ENCODE assay signal across 14 cellular contexts in genomic region chr5:17238521-17239041, GRCh38. TPM values are rescaled to one million over a fixed set of nuclear protein-coding genes. Genes with fewer than 3 reads are reported as not detected.
A peak's percentile ranks its signal among the peaks of the same experiment; 100 is the strongest.
DNase-seq lines count a peak whose midpoint lies in the region; ATAC-seq, FAIRE-seq and TF ChIP-seq lines count a peak whose summit lies in the region.
"Had no signal": no experiment of that assay in that cellular context is flagged by ENCODE, and none has a peak within 500 bp of the region (broad histone marks: within the 10 kb centered on the region; RNA-seq: fewer than 3 reads in every experiment).

No MANE protein-coding gene starts in this region.

- H3K36me3 ChIP-seq in astrocyte (ENCODE audit: insufficient read depth, low read length) (peaks cover 4% of the 10 kb centered on the region), kidney (ENCODE audit: control insufficient read depth in 1 of 2, insufficient read depth in 2 of 2, low read length in 2 of 2) (no peaks in the 10 kb centered on the region)
- H3K36me3 ChIP-seq: colonic mucosa, prostate gland had no signal

- FAIRE-seq in A549 (lab: Jason Lieb, UNC) (no peak), astrocyte (lab: Jason Lieb, UNC) (no peak), kidney (lab: Jason Lieb, UNC) (no peak)

- no peak for TF ChIP-seq POLR2A in A549 (IDR thresholded peaks at IDR 0.05; ENCODE audit: low read length)

- H2AFZ ChIP-seq in astrocyte (ENCODE audit: low read depth, low read length), result no peak overlapping the region

- H3K27me3 ChIP-seq in astrocyte (ENCODE audit: insufficient read depth, low read length), result no peaks in the 10 kb centered on the region
- H3K27me3 ChIP-seq: colonic mucosa had no signal

- ATAC-seq in A549 (peak; percentile 32 to 45; a peak in 4 of 6 replicates), GM21786 (IDR thresholded peaks at IDR 0.05; ENCODE audit: unreplicated experiment) (no peak), GM21447 (IDR thresholded peaks at IDR 0.05; ENCODE audit: unreplicated experiment) (no peak), HG02884 (IDR thresholded peaks at IDR 0.05; ENCODE audit: unreplicated experiment) (no peak)

- TF ChIP-seq CTCF in A549 (IDR thresholded peaks at IDR 0.05) (no peak), astrocyte (IDR thresholded peaks at IDR 0.05; ENCODE audit: insufficient read depth, low read depth, low read length) (no peak), kidney (IDR thresholded peaks at IDR 0.05; ENCODE audit: borderline replicate concordance, extremely low read depth, insufficient read depth) (no peak)

- no peak for TF ChIP-seq RAD21 in A549 (conservative IDR thresholded peaks at IDR 0.05 in 1 of 2, IDR thresholded peaks at IDR 0.05 in 1 of 2)

- intact Hi-C loops in kidney (cut with DNase I), result no loop called here

- H3K27ac Mint-ChIP-seq in astrocyte (ENCODE audit: unreplicated experiment), result peak overlapping the region; percentile 15
- H3K27ac Mint-ChIP-seq: activated CD4-positive, alpha-beta T cell treated with anti-CD3 and anti-CD28 coated beads, Interleukin-2, amount 10 ng/mL, durations not matched to agents 7 days and 5 days had no signal

- H4K20me1 ChIP-seq in astrocyte (ENCODE audit: insufficient read depth, low read length), result peaks cover 83% of the 10 kb centered on the region

- peak overlapping the region; percentile 44 for H3K9ac ChIP-seq in astrocyte (ENCODE audit: low read length)
- H3K9ac ChIP-seq in kidney (ENCODE audit: low read length in 2 of 2), result no peak overlapping the region

- no peak overlapping the region for H3K4me3 ChIP-seq in A549
- peak overlapping the region; percentile 31 for H3K4me3 ChIP-seq in astrocyte (ENCODE audit: insufficient read depth, low read depth, low read length)
- H3K4me3 ChIP-seq in kidney (ENCODE audit: low read length in 2 of 2), result no peak overlapping the region
- H3K4me3 ChIP-seq: colonic mucosa, prostate gland had no signal

- H3K9me3 ChIP-seq in A549, result no peaks in the 10 kb centered on the region
- no peaks in the 10 kb centered on the region for H3K9me3 ChIP-seq in astrocyte (ENCODE audit: insufficient read depth, low read depth, low read length)
- no peaks in the 10 kb centered on the region for H3K9me3 ChIP-seq in kidney (ENCODE audit: control insufficient read depth in 1 of 2, low read length in 2 of 2)
- H3K9me3 ChIP-seq: colonic mucosa, prostate gland had no signal

- H3K36me3 Mint-ChIP-seq in astrocyte (ENCODE audit: low read depth, unreplicated experiment), result peaks cover 10% of the 10 kb centered on the region

- H3K27ac ChIP-seq in A549 (peak overlapping the region; percentile 27 to 76; a peak in 5 of 6 replicates), astrocyte (ENCODE audit: low read depth, low read length) (peak overlapping the region; percentile 79), kidney (ENCODE audit: low read depth in 2 of 2, low read length in 2 of 2) (no peak overlapping the region)
- H3K27ac ChIP-seq: colonic mucosa, prostate gland had no signal

- H3K9me3 Mint-ChIP-seq in astrocyte (ENCODE audit: unreplicated experiment), result no peaks in the 10 kb centered on the region
- H3K9me3 Mint-ChIP-seq: activated CD4-positive, alpha-beta T cell treated with anti-CD3 and anti-CD28 coated beads, Interleukin-2, amount 10 ng/mL, durations not matched to agents 7 days and 5 days had no signal

- 7% methylated on average over 6 of the region's 6 CpGs for WGBS in A549 (ENCODE audit: missing lambda C conversion rate)

- no peak for TF ChIP-seq EP300 in A549 (IDR thresholded peaks at IDR 0.05)

- H3K4me3 Mint-ChIP-seq in astrocyte (ENCODE audit: unreplicated experiment), result no peak overlapping the region
- H3K4me3 Mint-ChIP-seq: activated CD4-positive, alpha-beta T cell treated with anti-CD3 and anti-CD28 coated beads, Interleukin-2, amount 10 ng/mL, durations not matched to agents 7 days and 5 days had no signal

- H3K4me1 ChIP-seq in A549, result peaks cover 98% of the 10 kb centered on the region
- H3K4me1 ChIP-seq in astrocyte (ENCODE audit: insufficient read depth, low read length), result peaks cover 45% of the 10 kb centered on the region
- H3K4me1 ChIP-seq in kidney (ENCODE audit: control insufficient read depth in 1 of 2, insufficient read depth in 1 of 2, low read depth in 1 of 2, low read length in 2 of 2), result no peaks in the 10 kb centered on the region
- H3K4me1 ChIP-seq: colonic mucosa, prostate gland had no signal

- no peaks in the 10 kb centered on the region for H3K27me3 Mint-ChIP-seq in astrocyte (ENCODE audit: low read depth, unreplicated experiment)
- H3K27me3 Mint-ChIP-seq: activated CD4-positive, alpha-beta T cell treated with anti-CD3 and anti-CD28 coated beads, Interleukin-2, amount 10 ng/mL, durations not matched to agents 7 days and 5 days had no signal

- CTCF ChIA-PET in A549 (lab: Yijun Ruan, JAX), result interaction anchor here (1.2 to 2.1 kb wide), 2 partner anchors 17 to 23 kb away, joined by 3 to 10 read pairs; no protein-coding TSS in a partner anchor

- DNase-seq in A549 (ENCODE audit: low read depth in 1 of 2, low spot score in 1 of 2), result no peak
- DNase-seq in HT1080 (ENCODE audit: low read depth), result peak; percentile 82
- DNase-seq in astrocyte (ENCODE audit: low read depth), result peak; percentile 83
- DNase-seq in iris pigment epithelial cell (ENCODE audit: low read depth), result peak; percentile 83
- DNase-seq in kidney, result no peak
- DNase-seq: activated CD4-positive, alpha-beta T cell treated with anti-CD3 and anti-CD28 coated beads, Interleukin-2, amount 10 ng/mL, durations not matched to agents 7 days and 5 days; activated gamma-delta T cell treated with Interleukin-2 at 50 U/mL for 16 hours; colonic mucosa; DND-41; NCI-H748 treated with DMSO at 0.1 percent for 48 hours had no signal

- H3K4me1 Mint-ChIP-seq in astrocyte (ENCODE audit: low read depth, unreplicated experiment), result peaks cover 56% of the 10 kb centered on the region
- H3K4me1 Mint-ChIP-seq: activated CD4-positive, alpha-beta T cell treated with anti-CD3 and anti-CD28 coated beads, Interleukin-2, amount 10 ng/mL, durations not matched to agents 7 days and 5 days had no signal

- H3K4me2 ChIP-seq in A549 (peak overlapping the region; percentile 52), astrocyte (ENCODE audit: low read length) (peak overlapping the region; percentile 68)

- POLR2A ChIA-PET in A549 (lab: Yijun Ruan, JAX), result interaction anchor here (0.6 to 2.2 kb wide), 5 partner anchors 10 to 21 kb away, joined by 3 to 7 read pairs (median 5); partner anchors contain the start of gene BASP1

- peaks cover 98% of the 10 kb centered on the region for H3K79me2 ChIP-seq in astrocyte (ENCODE audit: insufficient read depth, low read length)

TF ChIP-seq in A549, 52 proteins besides CTCF, POLR2A, EP300 and RAD21 (continues in another document):
- TF ChIP-seq FOSB (CRISPR knock-in tag; IDR thresholded peaks at IDR 0.05), result no peak
- TF ChIP-seq CEBPB (IDR thresholded peaks at IDR 0.05), result peak in 1 of 2 experiments; percentile 57; a peak in 2 of 4 replicates
- no peak for TF ChIP-seq MYC (IDR thresholded peaks at IDR 0.05; ENCODE audit: borderline replicate concordance, low read length)
- no peak for TF ChIP-seq HES2 (IDR thresholded peaks at IDR 0.05)
- TF ChIP-seq ZNF302 (CRISPR knock-in tag; IDR thresholded peaks at IDR 0.05), result no peak
- TF ChIP-seq SMC3 (IDR thresholded peaks at IDR 0.05), result no peak
- TF ChIP-seq HOXB13 (CRISPR knock-in tag; IDR thresholded peaks at IDR 0.05; ENCODE audit: low read depth), result no peak
- peak; percentile 86; the same call in 1 of the 2 replicates for TF ChIP-seq GATA3 (IDR thresholded peaks at IDR 0.05; ENCODE audit: borderline replicate concordance)
- no peak for TF ChIP-seq BHLHE40 (IDR thresholded peaks at IDR 0.05; ENCODE audit: low read depth, low read length)
- no peak for TF ChIP-seq CHD4 (IDR thresholded peaks at IDR 0.05; ENCODE audit: borderline replicate concordance)
- no peak for TF ChIP-seq RFX5 (IDR thresholded peaks at IDR 0.05)
- 0 out of 2 replicates have a peak, but pooled peaks have one; percentile 43 for TF ChIP-seq HOXB5 (CRISPR knock-in tag; IDR thresholded peaks at IDR 0.05)
- TF ChIP-seq, protein P1, sequence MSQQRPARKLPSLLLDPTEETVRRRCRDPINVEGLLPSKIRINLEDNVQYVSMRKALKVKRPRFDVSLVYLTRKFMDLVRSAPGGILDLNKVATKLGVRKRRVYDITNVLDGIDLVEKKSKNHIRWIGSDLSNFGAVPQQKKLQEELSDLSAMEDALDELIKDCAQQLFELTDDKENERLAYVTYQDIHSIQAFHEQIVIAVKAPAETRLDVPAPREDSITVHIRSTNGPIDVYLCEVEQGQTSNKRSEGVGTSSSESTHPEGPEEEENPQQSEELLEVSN (IDR thresholded peaks at IDR 0.05; ENCODE audit: borderline replicate concordance, low read depth), result no peak
- TF ChIP-seq CBX8 (IDR thresholded peaks at IDR 0.05), result no peak
- TF ChIP-seq EHMT2 (IDR thresholded peaks at IDR 0.05; ENCODE audit: low read depth), result no peak
- no peak for TF ChIP-seq ZSCAN20 (CRISPR knock-in tag; IDR thresholded peaks at IDR 0.05)
- TF ChIP-seq TFCP2L1 (CRISPR knock-in tag; IDR thresholded peaks at IDR 0.05), result no peak
- TF ChIP-seq MAFK (IDR thresholded peaks at IDR 0.05; ENCODE audit: partially characterized antibody), result no peak
- TF ChIP-seq RNF2 (IDR thresholded peaks at IDR 0.05; ENCODE audit: borderline replicate concordance, low read depth), result no peak
- TF ChIP-seq JUNB (IDR thresholded peaks at IDR 0.05), result 0 out of 2 replicates have a peak, but pooled peaks have one; percentile 25

RNA-seq across cellular contexts. Expression of gene BASP1, which starts 21.1 kb away (rescaled TPM):
- 369 and 454 TPM in 2 replicates for polyA plus RNA-seq in A549 (2011; rRNA removed)
- 308 and 386 TPM in 2 replicates for polyA plus RNA-seq in A549 (2012; cell fraction: cytosol; rRNA removed)
- polyA plus RNA-seq in A549 (2012; cell fraction: nucleus; rRNA removed), result 121 and 135 TPM in 2 replicates
- polyA plus RNA-seq in A549 (2017; fragmentation: RNase III; extraction: RNeasy Plus Mini Kit Qiagen cat#74134 plus additional on column Dnase treatment), result 381 to 414 TPM (median 391 TPM) in 3 replicates
- 48.8 and 53.9 TPM in 2 replicates for polyA minus RNA-seq in A549 (2011; rRNA and poly(A)+ RNA removed)
- total RNA-seq in HT1080 (2014; rRNA removed; shearing (Covaris generic)), result 134 and 149 TPM in 2 replicates
- 170 and 186 TPM in 2 replicates for polyA plus RNA-seq in HT1080 (2015; cell fraction: cytosol; rRNA removed)
- 70.1 and 81.9 TPM in 2 replicates for polyA plus RNA-seq in HT1080 (2015; cell fraction: nucleus; rRNA removed)
- 260 and 273 TPM in 2 replicates for total RNA-seq in astrocyte
- 12.5 TPM for total RNA-seq in kidney
- 5.1 TPM for polyA plus RNA-seq in kidney (ENCODE audit: insufficient read depth, low read depth, low replicate concordance)

Comparison
In these comparisons a context has a peak if more than half of its experiments do, and no peak if none do; other contexts are left out.
1. ATAC-seq: peak in A549 (2 of 2); none in GM21786 (single experiment), GM21447 (single experiment) and HG02884 (single experiment).
2. DNase-seq: peak in HT1080 (single experiment), astrocyte (single experiment) and iris pigment epithelial cell (single experiment); none in A549 (0 of 2) and kidney (single experiment).
3. H3K27ac ChIP-seq: peak in A549 (2 of 2) and astrocyte (single experiment); none in kidney (0 of 2).